13 cellular contexts compared by ENCODE assay signal in the genomic region with DNA sequence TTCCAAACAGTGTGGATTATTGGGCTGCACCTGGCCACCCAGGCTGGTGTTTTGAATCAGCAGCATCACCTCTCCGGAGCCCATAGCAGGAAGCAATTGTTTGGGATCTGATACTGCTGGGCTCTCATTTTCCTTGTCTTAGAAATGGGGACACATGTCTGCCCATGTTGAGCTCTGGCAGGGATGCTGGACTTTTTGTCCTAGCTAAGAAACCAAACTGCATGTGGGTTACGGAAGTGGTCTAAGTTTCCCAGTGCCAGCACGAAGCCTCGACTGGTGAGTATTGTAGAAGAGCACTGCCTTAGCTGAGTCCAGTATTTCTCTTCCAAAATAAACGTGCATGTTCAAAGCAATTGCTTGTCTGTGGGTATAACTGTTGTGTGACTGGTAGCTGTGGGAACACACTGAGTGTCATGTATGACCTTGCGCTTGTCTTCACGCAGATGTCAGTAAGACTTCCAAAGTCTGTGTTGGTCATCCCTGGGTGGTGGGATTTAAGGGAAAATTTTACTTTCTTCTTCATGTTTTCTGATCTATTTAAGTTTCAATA. TPM values are rescaled to one million over a fixed set of nuclear protein-coding genes. Genes with fewer than 3 reads are reported as not detected.
DNase-seq lines count a peak whose midpoint lies in the region; ATAC-seq, FAIRE-seq and TF ChIP-seq lines count a peak whose summit lies in the region.
"Had no signal": no experiment of that assay in that cellular context is flagged by ENCODE, and none has a peak within 500 bp of the region (broad histone marks: within the 10 kb centered on the region; RNA-seq: fewer than 3 reads in every experiment).

No MANE protein-coding gene starts in this region.

- H3K9me2 ChIP-seq in MM.1S (replicated peaks; ENCODE audit: insufficient read depth, low read length): no peaks in the 10 kb centered on the region

- no peak for TF ChIP-seq CTCF in HFF-Myc (IDR thresholded peaks at IDR 0.05; ENCODE audit: low read depth, low read length, missing control alignments)
- no peak for TF ChIP-seq CTCF in K562 (IDR thresholded peaks at IDR 0.05 in 2 of 3, conservative IDR thresholded peaks at IDR 0.05 in 1 of 3; ENCODE audit: insufficient read depth in 2 of 3, low read depth in 1 of 3, low read length in 3 of 3)
- TF ChIP-seq CTCF in right lobe of liver (IDR thresholded peaks at IDR 0.05): no peak
- TF ChIP-seq CTCF in smooth muscle cell (IDR thresholded peaks at IDR 0.05; ENCODE audit: borderline replicate concordance, insufficient read depth, poor library complexity, severe bottlenecking): no peak
- no peak for TF ChIP-seq CTCF in MM.1S (IDR thresholded peaks at IDR 0.05; ENCODE audit: low read length)

- no peak overlapping the region for H3K9ac ChIP-seq in K562 (ENCODE audit: insufficient read depth in 1 of 2, low read depth in 2 of 2, low read length in 2 of 2)
- peak overlapping the region; percentile 89 for H3K9ac ChIP-seq in smooth muscle cell (ENCODE audit: low read depth)
- no peak overlapping the region for H3K9ac ChIP-seq in MM.1S (ENCODE audit: low read length)
- H3K9ac ChIP-seq: parathyroid adenoma had no signal

- TF ChIP-seq RAD21 in K562 (CRISPR knock-in tag; conservative IDR thresholded peaks at IDR 0.05 in 1 of 2, IDR thresholded peaks at IDR 0.05 in 1 of 2): no peak

- H4K20me1 ChIP-seq in K562 (replicated peaks; ENCODE audit: control insufficient read depth, insufficient read depth, low read length): peaks cover 14% of the 10 kb centered on the region; the same call in 1 of the 2 replicates
- no peaks in the 10 kb centered on the region for H4K20me1 ChIP-seq in smooth muscle cell (ENCODE audit: low read depth)
- H4K20me1 ChIP-seq in MM.1S (ENCODE audit: insufficient read depth, low read length): no peaks in the 10 kb centered on the region

- H3K27me3 ChIP-seq in K562 (ENCODE audit: control insufficient read depth in 2 of 2, insufficient read depth in 2 of 2, low read length in 2 of 2) (peaks cover 15 to 46% of the 10 kb centered on the region in 2 experiments; a peak in 4 of 5 replicates), right lobe of liver (no peaks in the 10 kb centered on the region), smooth muscle cell (ENCODE audit: low read depth) (no peaks in the 10 kb centered on the region), MM.1S (replicated peaks; ENCODE audit: insufficient read depth, low read length) (no peaks in the 10 kb centered on the region)

- CTCF ChIA-PET in K562 (lab: Yijun Ruan, JAX; ENCODE audit: low intra/inter-chr PET ratio): no interaction called here

- H3K36me3 ChIP-seq in K562 (ENCODE audit: control insufficient read depth, insufficient read depth, low read length): no peaks in the 10 kb centered on the region
- no peaks in the 10 kb centered on the region for H3K36me3 ChIP-seq in right lobe of liver
- no peaks in the 10 kb centered on the region for H3K36me3 ChIP-seq in smooth muscle cell (ENCODE audit: low read depth)
- no peaks in the 10 kb centered on the region for H3K36me3 ChIP-seq in MM.1S (replicated peaks; ENCODE audit: insufficient read depth, low read length)

- no peak for TF ChIP-seq EP300 in K562 (IDR thresholded peaks at IDR 0.05; ENCODE audit: low read length)

- 5% methylated on average over 7 of the region's 7 CpGs for WGBS in K562 (ENCODE audit: insufficient coverage, low coverage, missing lambda C conversion rate)
- 53% methylated on average over 7 of the region's 7 CpGs for WGBS in right lobe of liver (ENCODE audit: insufficient coverage, low coverage, low lambda C conversion rate, missing lambda C conversion rate)
- WGBS in smooth muscle cell (ENCODE audit: low lambda C conversion rate): 65% methylated on average over 7 of the region's 7 CpGs

- H3K4me1 ChIP-seq in K562 (replicated peaks in 1 of 2; ENCODE audit: control insufficient read depth in 2 of 2, insufficient read depth in 2 of 2, low read length in 2 of 2) (peaks cover 0 to 3% of the 10 kb centered on the region in 2 experiments; a peak in 3 of 5 replicates), right lobe of liver (no peaks in the 10 kb centered on the region), smooth muscle cell (ENCODE audit: low read depth) (peaks cover 31% of the 10 kb centered on the region), MM.1S (ENCODE audit: low read length) (peaks cover 17% of the 10 kb centered on the region)
- H3K4me1 ChIP-seq: parathyroid adenoma had no signal

- H2AFZ ChIP-seq in K562 (ENCODE audit: low read depth, low read length) (no peak overlapping the region), smooth muscle cell (ENCODE audit: low read depth) (no peak overlapping the region), MM.1S (ENCODE audit: low read length) (no peak overlapping the region)
- H2AFZ ChIP-seq: parathyroid adenoma had no signal

- no peak for ATAC-seq in K562
- no peak for ATAC-seq in right lobe of liver
- ATAC-seq in HG03139 (IDR thresholded peaks at IDR 0.05; ENCODE audit: unreplicated experiment): no peak
- ATAC-seq: stimulated activated naive B cell treated with anti-CD40 and anti-IgM and Interleukin-4, amounts not matched to agents 10 μg/mL and 1 μg/mL and 100 μg/mL, for 72 hours had no signal

- TF ChIP-seq POLR2A in K562 (conservative IDR thresholded peaks at IDR 0.05) (no peak), right lobe of liver (IDR thresholded peaks at IDR 0.05) (no peak)

- no peaks in the 10 kb centered on the region for H3K79me2 ChIP-seq in K562 (ENCODE audit: control insufficient read depth, insufficient read depth, low read length)
- peaks cover 61% of the 10 kb centered on the region for H3K79me2 ChIP-seq in smooth muscle cell (ENCODE audit: low read depth)
- peaks cover 95% of the 10 kb centered on the region for H3K79me2 ChIP-seq in MM.1S (ENCODE audit: low read length)
- H3K79me2 ChIP-seq: parathyroid adenoma had no signal

- POLR2A ChIA-PET in K562 (lab: Yijun Ruan, JAX): no interaction called here

- DNase-seq in HFF-Myc (ENCODE audit: extremely low read depth, low read depth) (no peak), K562 (ENCODE audit: extremely low read depth in 1 of 4, low spot score in 3 of 4) (no peak), right lobe of liver (no peak), smooth muscle cell (lab: John Stamatoyannopoulos, UW; ENCODE audit: unreplicated experiment) (no peak), MM.1S (no peak), NCI-H748 (lab: John Stamatoyannopoulos, UW; ENCODE audit: unreplicated experiment) (no peak), SK-N-DZ (ENCODE audit: low spot score) (no peak)
- DNase-seq: CD4-positive, alpha-beta memory T cell; NCI-H1417 treated with DMSO at 0.1 percent for 48 hours; stimulated activated naive B cell treated with anti-CD40 and anti-IgM and Interleukin-4, amounts not matched to agents 10 μg/mL and 1 μg/mL and 100 μg/mL, for 72 hours had no signal

- H3K9me3 ChIP-seq in K562 (replicated peaks; ENCODE audit: control insufficient read depth, insufficient read depth, low read depth, low read length): no peaks in the 10 kb centered on the region
- no peaks in the 10 kb centered on the region for H3K9me3 ChIP-seq in right lobe of liver
- H3K9me3 ChIP-seq in smooth muscle cell (replicated peaks; ENCODE audit: low read depth): no peaks in the 10 kb centered on the region
- H3K9me3 ChIP-seq in MM.1S (replicated peaks; ENCODE audit: insufficient read depth, low read length): no peaks in the 10 kb centered on the region

- H3K9me1 ChIP-seq in K562 (ENCODE audit: control insufficient read depth, insufficient read depth, low read length): no peaks in the 10 kb centered on the region

- H3K4me2 ChIP-seq in K562 (ENCODE audit: insufficient read depth, low read length): no peak overlapping the region
- peak overlapping the region; percentile 78 for H3K4me2 ChIP-seq in smooth muscle cell
- no peak overlapping the region for H3K4me2 ChIP-seq in MM.1S (ENCODE audit: low read depth, low read length)

- peaks cover 27% of the 10 kb centered on the region for H3F3A ChIP-seq in smooth muscle cell (ENCODE audit: low read depth)
- H3F3A ChIP-seq in MM.1S (ENCODE audit: insufficient read depth, low read length): peaks cover 6% of the 10 kb centered on the region; the same call in 1 of the 2 replicates

- in situ Hi-C loops in K562 (cut with MboI): no loop called here

- intact Hi-C loops in K562 (cut with micrococcal nuclease): no loop called here
- intact Hi-C loops in right lobe of liver (cut with DNase I): no loop called here

- no TSS peak for BruUV-seq in K562 (replicated peaks; lab: Mats Ljungman, UMichigan)

- FAIRE-seq in K562 (lab: Jason Lieb, UNC): peak; percentile 26

- no peak overlapping the region for H3K27ac ChIP-seq in K562 (ENCODE audit: extremely low read depth, low read depth, low read length)
- H3K27ac ChIP-seq in right lobe of liver: peak overlapping the region in 2 of 3 donors; percentile 32 to 40
- peak overlapping the region; percentile 98 for H3K27ac ChIP-seq in smooth muscle cell (ENCODE audit: low read depth)
- H3K27ac ChIP-seq in MM.1S (ENCODE audit: low read length): no peak overlapping the region
- H3K27ac ChIP-seq: parathyroid adenoma had no signal

- H3K4me3 ChIP-seq in HFF-Myc (replicated peaks; ENCODE audit: low read depth, low read length): peak overlapping the region; percentile 6; the same call in 1 of the 2 replicates
- H3K4me3 ChIP-seq in K562: no peak overlapping the region
- H3K4me3 ChIP-seq in right lobe of liver: no peak overlapping the region
- peak overlapping the region; percentile 5 for H3K4me3 ChIP-seq in smooth muscle cell
- H3K4me3 ChIP-seq in MM.1S (ENCODE audit: low read length): no peak overlapping the region
- H3K4me3 ChIP-seq: lung had no signal

RNA-seq across cellular contexts. Expression of gene SH3RF3, which starts 43.6 kb away (rescaled TPM):
- total RNA-seq in K562 (2011; cell fraction: chromatin; rRNA removed; ENCODE audit: low replicate concordance): not detected in 2 replicates
- not detected in 2 replicates for total RNA-seq in K562 (2011; cell fraction: nucleolus; rRNA removed)
- total RNA-seq in K562 (2011; cell fraction: nucleoplasm; rRNA removed): not detected in 2 replicates
- total RNA-seq in K562 (2014; rRNA removed) (not detected in 2 replicates), K562 (2014; rRNA removed; fragmentation: Illumina TruSeq; extraction: Trizol) (not detected in 2 replicates), K562 (2015; rRNA removed; fragmentation: Illumina TruSeq; extraction: Trizol) (not detected in 2 replicates), K562 (2021) (0.02 TPM in 2 replicates), right lobe of liver (1 to 10 TPM in 4 of 6 experiments, under 1 TPM in 2; 0.68 to 1.6 (median 1.2) TPM), smooth muscle cell (6.5 and 6.6 TPM in 2 replicates)
- polyA plus RNA-seq in K562 (2011; rRNA removed) (not detected in 2 replicates), K562 (2014; fragmentation: Illumina TruSeq; extraction: Trizol) (not detected in 2 replicates), K562 (2014; fragmentation: Nextera tagmentation; extraction: Ambion mirVana) (not detected), K562 (2014; rRNA removed) (not detected in 2 replicates), smooth muscle cell (6.6 and 11.8 TPM in 2 replicates)
- not detected in 2 replicates for polyA plus RNA-seq in K562 (2011; cell fraction: cytosol; rRNA removed)
- polyA plus RNA-seq in K562 (2011; cell fraction: nucleus; rRNA removed): not detected in 2 replicates
- 0.28 TPM in 1 of 2 replicates, not detected in the other for polyA plus RNA-seq in K562 (2012)
- not detected in 2 replicates for polyA minus RNA-seq in K562 (2011; rRNA and poly(A)+ RNA removed)
- polyA minus RNA-seq in K562 (2011; cell fraction: cytosol; rRNA and poly(A)+ RNA removed): not detected in 2 replicates
- polyA minus RNA-seq in K562 (2011; cell fraction: nucleus; rRNA and poly(A)+ RNA removed): not detected in 2 replicates
- not detected in 2 replicates for polyA plus RNA-seq in SK-N-DZ (2014; cell fraction: cytosol; rRNA removed)
- not detected in 2 replicates for polyA plus RNA-seq in SK-N-DZ (2014; cell fraction: nucleus; rRNA removed)

Comparison
In these comparisons a context has a peak if more than half of its experiments do, and no peak if none do; other contexts are left out.
1. H3K4me3 ChIP-seq: peak in HFF-Myc (single experiment) and smooth muscle cell (single experiment); none in K562 (single experiment), right lobe of liver (0 of 3) and MM.1S (single experiment).
2. H3K27ac ChIP-seq: peak in right lobe of liver (2 of 3) and smooth muscle cell (single experiment); none in K562 (single experiment) and MM.1S (single experiment).